In the genomic region with DNA sequence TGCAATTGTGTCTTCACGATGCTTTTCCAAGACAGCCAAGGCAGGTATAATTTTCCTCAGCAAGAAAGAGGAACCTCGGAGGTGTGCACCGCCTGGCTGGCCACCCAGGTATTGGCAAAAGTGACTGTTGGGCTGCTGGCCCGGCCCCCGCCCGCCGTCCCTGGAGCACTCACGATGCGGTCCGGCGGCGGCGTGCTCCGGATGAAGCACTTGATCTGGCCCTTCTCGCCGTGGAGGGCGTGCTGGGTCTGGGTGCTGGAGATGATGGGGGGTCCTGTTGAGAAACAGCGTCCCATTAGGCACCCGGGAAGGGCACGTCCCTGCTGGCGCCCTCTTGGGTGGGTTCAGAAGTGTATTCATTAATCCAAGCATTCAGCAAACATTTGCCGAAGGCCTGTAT, we compare ENCODE assay signal across 8 cellular contexts.
"Had no signal": no experiment of that assay in that cellular context is flagged by ENCODE, and none has a peak within 500 bp of the region (broad histone marks: within the 10 kb centered on the region; RNA-seq: fewer than 3 reads in every experiment).

No MANE protein-coding gene starts in this region.

- H3K4me3 Mint-ChIP-seq: activated naive CD8-positive, alpha-beta T cell treated with anti-CD3 and anti-CD28 coated beads for 36 hours; activated T-cell treated with anti-CD3 and anti-CD28 coated beads, Interleukin-2, amount 50 U/mL, for 24 hours had no signal

- H3K36me3 ChIP-seq: gastroesophageal sphincter, spleen had no signal

- H3K36me3 Mint-ChIP-seq: activated naive CD8-positive, alpha-beta T cell treated with anti-CD3 and anti-CD28 coated beads for 36 hours had no signal

- H3K4me3 ChIP-seq: coronary artery, gastroesophageal sphincter, spleen had no signal

- H3K9me3 ChIP-seq: gastroesophageal sphincter, spleen had no signal

- H3K27ac ChIP-seq: coronary artery, epithelial cell of prostate, gastroesophageal sphincter had no signal

- H3K27ac Mint-ChIP-seq: activated naive CD8-positive, alpha-beta T cell treated with anti-CD3 and anti-CD28 coated beads for 36 hours; activated T-cell treated with anti-CD3 and anti-CD28 coated beads, Interleukin-2, amount 50 U/mL, for 24 hours; activated T-helper 2 cell treated with anti-CD3 and anti-CD28 coated beads, Interferon-gamma antibody, Interleukin-2, Interleukin-4, amounts not matched to agents 10 μg/mL and 5 μg/mL and 100 μg/mL, durations not matched to agents 14 hours and 24 hours and 36 hours had no signal

- H3K9me3 Mint-ChIP-seq: activated naive CD8-positive, alpha-beta T cell treated with anti-CD3 and anti-CD28 coated beads for 36 hours; activated T-cell treated with anti-CD3 and anti-CD28 coated beads, Interleukin-2, amount 50 U/mL, for 24 hours; activated T-helper 2 cell treated with anti-CD3 and anti-CD28 coated beads, Interferon-gamma antibody, Interleukin-2, Interleukin-4, amounts not matched to agents 10 μg/mL and 5 μg/mL and 100 μg/mL, durations not matched to agents 14 hours and 24 hours and 36 hours; neural crest cell had no signal
